In the genomic region with DNA sequence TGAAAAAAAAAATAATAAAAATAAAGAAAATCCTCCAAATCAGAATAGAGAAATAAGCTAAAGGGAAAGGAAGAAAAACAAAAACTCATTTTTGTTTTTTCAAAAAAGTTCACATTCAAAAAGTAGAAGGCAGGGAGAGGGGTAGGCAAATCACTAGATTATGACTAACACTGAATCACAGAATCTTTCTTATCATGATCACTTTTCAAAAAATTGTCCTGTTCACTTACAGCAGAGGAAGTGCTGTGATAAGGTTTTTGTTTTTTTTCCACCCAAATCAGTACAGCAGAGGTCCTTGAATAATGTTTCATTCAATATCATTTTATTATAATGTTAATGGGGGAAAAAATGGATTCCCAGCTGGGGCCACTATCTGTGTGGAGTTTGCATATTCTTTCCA, we compare ENCODE assay signal across 1 cellular context.
A peak's percentile ranks its signal among the peaks of the same experiment; 100 is the strongest.
TF ChIP-seq lines count a peak whose summit lies in the region.

No MANE protein-coding gene starts in this region.

TF ChIP-seq in K562, 482 proteins besides CTCF, POLR2A, EP300 and RAD21 (continued from another document):
- TF ChIP-seq, protein P1, sequence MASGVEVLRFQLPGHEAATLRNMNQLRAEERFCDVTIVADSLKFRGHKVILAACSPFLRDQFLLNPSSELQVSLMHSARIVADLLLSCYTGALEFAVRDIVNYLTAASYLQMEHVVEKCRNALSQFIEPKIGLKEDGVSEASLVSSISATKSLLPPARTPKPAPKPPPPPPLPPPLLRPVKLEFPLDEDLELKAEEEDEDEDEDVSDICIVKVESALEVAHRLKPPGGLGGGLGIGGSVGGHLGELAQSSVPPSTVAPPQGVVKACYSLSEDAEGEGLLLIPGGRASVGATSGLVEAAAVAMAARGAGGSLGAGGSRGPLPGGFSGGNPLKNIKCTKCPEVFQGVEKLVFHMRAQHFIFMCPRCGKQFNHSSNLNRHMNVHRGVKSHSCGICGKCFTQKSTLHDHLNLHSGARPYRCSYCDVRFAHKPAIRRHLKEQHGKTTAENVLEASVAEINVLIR (CRISPR knock-in tag; IDR thresholded peaks at IDR 0.05), result no peak
- TF ChIP-seq SETDB1 (IDR thresholded peaks at IDR 0.05; ENCODE audit: low read length), result no peak
- TF ChIP-seq FOSL1 (tag; conservative IDR thresholded peaks at IDR 0.05), result peak; percentile 48; the same call in 1 of the 2 replicates
- TF ChIP-seq, protein P2, sequence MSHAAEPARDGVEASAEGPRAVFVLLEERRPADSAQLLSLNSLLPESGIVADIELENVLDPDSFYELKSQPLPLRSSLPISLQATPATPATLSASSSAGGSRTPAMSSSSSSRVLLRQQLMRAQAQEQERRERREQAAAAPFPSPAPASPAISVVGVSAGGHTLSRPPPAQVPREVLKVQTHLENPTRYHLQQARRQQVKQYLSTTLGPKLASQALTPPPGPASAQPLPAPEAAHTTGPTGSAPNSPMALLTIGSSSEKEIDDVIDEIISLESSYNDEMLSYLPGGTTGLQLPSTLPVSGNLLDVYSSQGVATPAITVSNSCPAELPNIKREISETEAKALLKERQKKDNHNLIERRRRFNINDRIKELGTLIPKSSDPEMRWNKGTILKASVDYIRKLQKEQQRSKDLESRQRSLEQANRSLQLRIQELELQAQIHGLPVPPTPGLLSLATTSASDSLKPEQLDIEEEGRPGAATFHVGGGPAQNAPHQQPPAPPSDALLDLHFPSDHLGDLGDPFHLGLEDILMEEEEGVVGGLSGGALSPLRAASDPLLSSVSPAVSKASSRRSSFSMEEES (CRISPR knock-in tag; IDR thresholded peaks at IDR 0.05), result no peak
- TF ChIP-seq, protein P3, sequence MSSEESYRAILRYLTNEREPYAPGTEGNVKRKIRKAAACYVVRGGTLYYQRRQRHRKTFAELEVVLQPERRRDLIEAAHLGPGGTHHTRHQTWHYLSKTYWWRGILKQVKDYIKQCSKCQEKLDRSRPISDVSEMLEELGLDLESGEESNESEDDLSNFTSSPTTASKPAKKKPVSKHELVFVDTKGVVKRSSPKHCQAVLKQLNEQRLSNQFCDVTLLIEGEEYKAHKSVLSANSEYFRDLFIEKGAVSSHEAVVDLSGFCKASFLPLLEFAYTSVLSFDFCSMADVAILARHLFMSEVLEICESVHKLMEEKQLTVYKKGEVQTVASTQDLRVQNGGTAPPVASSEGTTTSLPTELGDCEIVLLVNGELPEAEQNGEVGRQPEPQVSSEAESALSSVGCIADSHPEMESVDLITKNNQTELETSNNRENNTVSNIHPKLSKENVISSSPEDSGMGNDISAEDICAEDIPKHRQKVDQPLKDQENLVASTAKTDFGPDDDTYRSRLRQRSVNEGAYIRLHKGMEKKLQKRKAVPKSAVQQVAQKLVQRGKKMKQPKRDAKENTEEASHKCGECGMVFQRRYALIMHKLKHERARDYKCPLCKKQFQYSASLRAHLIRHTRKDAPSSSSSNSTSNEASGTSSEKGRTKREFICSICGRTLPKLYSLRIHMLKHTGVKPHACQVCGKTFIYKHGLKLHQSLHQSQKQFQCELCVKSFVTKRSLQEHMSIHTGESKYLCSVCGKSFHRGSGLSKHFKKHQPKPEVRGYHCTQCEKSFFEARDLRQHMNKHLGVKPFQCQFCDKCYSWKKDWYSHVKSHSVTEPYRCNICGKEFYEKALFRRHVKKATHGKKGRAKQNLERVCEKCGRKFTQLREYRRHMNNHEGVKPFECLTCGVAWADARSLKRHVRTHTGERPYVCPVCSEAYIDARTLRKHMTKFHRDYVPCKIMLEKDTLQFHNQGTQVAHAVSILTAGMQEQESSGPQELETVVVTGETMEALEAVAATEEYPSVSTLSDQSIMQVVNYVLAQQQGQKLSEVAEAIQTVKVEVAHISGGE (CRISPR knock-in tag; IDR thresholded peaks at IDR 0.05), result peak in 1 of 3 experiments; percentile 78; a peak in 2 of 6 replicates
- TF ChIP-seq JUNB (CRISPR knock-in tag; conservative IDR thresholded peaks at IDR 0.05), result no peak
- no peak for TF ChIP-seq IRF2 (CRISPR knock-in tag; IDR thresholded peaks at IDR 0.05)
- TF ChIP-seq TCF3 (CRISPR knock-in tag; IDR thresholded peaks at IDR 0.05), result no peak
- TF ChIP-seq NCOA6 (IDR thresholded peaks at IDR 0.05), result no peak
- TF ChIP-seq LCOR (CRISPR knock-in tag; IDR thresholded peaks at IDR 0.05), result no peak
- no peak for TF ChIP-seq HDAC2 (IDR thresholded peaks at IDR 0.05)
